18 cellular contexts compared by ENCODE assay signal in the genomic region with DNA sequence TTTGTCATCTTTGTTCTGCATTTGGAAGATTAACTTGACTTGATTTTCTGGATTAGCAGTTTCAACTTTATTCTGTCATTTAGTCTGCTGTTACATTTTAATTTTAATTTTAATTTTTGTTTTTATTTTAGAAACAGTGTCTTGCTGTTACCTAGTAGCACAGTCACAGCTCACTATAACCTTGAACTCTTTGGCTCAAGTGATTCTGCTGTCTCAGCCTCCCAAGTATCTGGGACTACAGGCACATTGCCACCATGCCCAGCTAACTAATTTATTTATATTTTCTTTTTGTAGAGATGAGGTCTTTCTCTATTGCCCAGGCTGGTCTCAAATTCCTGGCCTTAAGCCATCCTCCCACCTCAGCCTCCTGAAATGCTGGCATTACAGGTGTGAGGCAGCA.
"Had no signal": no experiment of that assay in that cellular context is flagged by ENCODE, and none has a peak within 500 bp of the region (broad histone marks: within the 10 kb centered on the region; RNA-seq: fewer than 3 reads in every experiment).

No MANE protein-coding gene starts in this region.

- ATAC-seq: effector memory CD8-positive, alpha-beta T cell; gastroesophageal sphincter; left colon; naive thymus-derived CD4-positive, alpha-beta T cell; sciatic nerve; stimulated activated memory B cell treated with anti-CD40 and anti-IgM and Interleukin-4, amounts not matched to agents 10 μg/mL and 1 μg/mL and 100 μg/mL, for 72 hours; stimulated activated naive CD8-positive, alpha-beta T cell treated with anti-CD3 and anti-CD28 coated beads, Interleukin-15, amount 100 ng/mL, for 72 hours had no signal

- H3K4me3 ChIP-seq: esophagus squamous epithelium, gastroesophageal sphincter, spleen, thoracic aorta, transverse colon had no signal

- H3K27me3 Mint-ChIP-seq: dendritic cell treated with granulocyte-macrophage colony-stimulating factor and Interleukin-4, amounts not matched to agents 40 ng/mL and 50 ng/mL, for 4 days; effector memory CD8-positive, alpha-beta T cell; naive thymus-derived CD4-positive, alpha-beta T cell; stimulated activated memory B cell treated with anti-CD40 and anti-IgM and Interleukin-4, amounts not matched to agents 10 μg/mL and 1 μg/mL and 100 μg/mL, for 72 hours; stimulated activated naive CD8-positive, alpha-beta T cell treated with anti-CD3 and anti-CD28 coated beads, Interleukin-15, amount 100 ng/mL, for 72 hours had no signal

- H3K27me3 ChIP-seq: esophagus squamous epithelium, gastroesophageal sphincter, neutrophil, spleen, transverse colon had no signal

- H3K9me3 ChIP-seq: esophagus squamous epithelium, gastroesophageal sphincter, neutrophil, spleen, thoracic aorta, transverse colon had no signal

- H3K27ac ChIP-seq: esophagus squamous epithelium, gastroesophageal sphincter, neutrophil, spleen, thoracic aorta, transverse colon had no signal

- DNase-seq: effector memory CD8-positive, alpha-beta T cell; esophagus squamous epithelium; foreskin fibroblast; left colon; naive thymus-derived CD4-positive, alpha-beta T cell; nephron progenitor cell; spleen; stimulated activated CD4-positive, alpha-beta T cell treated with anti-CD3 and anti-CD28 coated beads, Interleukin-15, amount 100 ng/mL, for 24 hours; stimulated activated CD4-positive, alpha-beta T cell treated with anti-CD3 and anti-CD28 coated beads, Interleukin-1b, Interleukin-23, amount 100 ng/mL, for 48 hours; stimulated activated CD4-positive, alpha-beta T cell treated with anti-CD3 and anti-CD28 coated beads, Interleukin-4, amount 100 ng/mL, for 24 hours; stimulated activated naive CD8-positive, alpha-beta T cell treated with anti-CD3 and anti-CD28 coated beads, Interleukin-15, amount 100 ng/mL, for 72 hours; transverse colon had no signal

- H3K36me3 ChIP-seq: esophagus squamous epithelium, gastroesophageal sphincter, neutrophil, spleen, thoracic aorta, transverse colon had no signal

- H3K4me1 ChIP-seq: esophagus squamous epithelium, gastroesophageal sphincter, spleen had no signal

- H3K9me3 Mint-ChIP-seq: dendritic cell treated with granulocyte-macrophage colony-stimulating factor and Interleukin-4, amounts not matched to agents 40 ng/mL and 50 ng/mL, for 4 days; effector memory CD8-positive, alpha-beta T cell had no signal

- H3K27ac Mint-ChIP-seq: dendritic cell treated with granulocyte-macrophage colony-stimulating factor and Interleukin-4, amounts not matched to agents 40 ng/mL and 50 ng/mL, for 4 days; effector memory CD8-positive, alpha-beta T cell; stimulated activated memory B cell treated with anti-CD40 and anti-IgM and Interleukin-4, amounts not matched to agents 10 μg/mL and 1 μg/mL and 100 μg/mL, for 72 hours; stimulated activated naive CD8-positive, alpha-beta T cell treated with anti-CD3 and anti-CD28 coated beads, Interleukin-15, amount 100 ng/mL, for 72 hours had no signal

- H3K4me3 Mint-ChIP-seq: dendritic cell treated with granulocyte-macrophage colony-stimulating factor and Interleukin-4, amounts not matched to agents 40 ng/mL and 50 ng/mL, for 4 days; effector memory CD8-positive, alpha-beta T cell; naive thymus-derived CD4-positive, alpha-beta T cell; nephron progenitor cell; stimulated activated memory B cell treated with anti-CD40 and anti-IgM and Interleukin-4, amounts not matched to agents 10 μg/mL and 1 μg/mL and 100 μg/mL, for 72 hours; stimulated activated naive CD8-positive, alpha-beta T cell treated with anti-CD3 and anti-CD28 coated beads, Interleukin-15, amount 100 ng/mL, for 72 hours had no signal
